Comparison of ENCODE assay signal across 23 cellular contexts in the genomic region with DNA sequence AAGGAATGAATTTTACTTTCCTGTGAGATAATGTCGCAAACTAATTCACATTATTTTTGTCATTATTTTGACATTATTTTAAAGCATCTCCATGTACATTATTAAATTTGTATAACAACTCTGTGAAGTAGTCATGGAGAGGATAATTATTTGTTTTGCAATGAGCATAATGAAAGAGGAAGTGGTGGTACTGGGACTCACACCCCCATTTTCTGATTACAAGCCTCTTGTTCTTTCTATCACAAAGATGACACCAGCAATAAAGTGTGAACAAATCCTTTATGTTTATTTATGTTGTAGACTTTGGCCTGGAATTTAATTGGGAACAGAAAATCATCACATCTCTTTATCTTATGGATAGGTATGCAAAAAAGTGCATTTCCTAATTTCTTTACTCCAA.
"Had no signal": no experiment of that assay in that cellular context is flagged by ENCODE, and none has a peak within 500 bp of the region (broad histone marks: within the 10 kb centered on the region; RNA-seq: fewer than 3 reads in every experiment).

No MANE protein-coding gene starts in this region.

- H3K36me3 ChIP-seq: esophagus muscularis mucosa, gastroesophageal sphincter, heart left ventricle, ovary, sigmoid colon, tibial artery had no signal

- H3K27ac ChIP-seq: esophagus muscularis mucosa, foreskin keratinocyte, gastroesophageal sphincter, heart left ventricle, hepatocyte, ovary, psoas muscle, sigmoid colon, testis, tibial artery had no signal

- H3K4me1 ChIP-seq: esophagus muscularis mucosa, foreskin keratinocyte, gastroesophageal sphincter, heart left ventricle, psoas muscle, sigmoid colon, testis, tibial artery had no signal

- DNase-seq: effector memory CD4-positive, alpha-beta T cell; foreskin keratinocyte; heart left ventricle; kidney; natural killer cell; occipital lobe; ovary; posterior cingulate gyrus; psoas muscle; right cardiac atrium; sigmoid colon; stimulated activated CD4-positive, alpha-beta T cell treated with anti-CD3 and anti-CD28 coated beads, Interleukin-2, amount 100 ng/mL, for 24 hours; stimulated activated CD4-positive, alpha-beta T cell treated with anti-CD3 and anti-CD28 coated beads, Interleukin-4, amount 100 ng/mL, for 4 hours; stimulated activated naive CD8-positive, alpha-beta T cell treated with anti-CD3 and anti-CD28 coated beads, Interleukin-15, Interleukin-2, amounts not matched to agents 100 U/mL and 50 U/mL, for 24 hours; substantia nigra; testis; tibial artery had no signal

- H3K27me3 ChIP-seq: esophagus muscularis mucosa, foreskin keratinocyte, gastroesophageal sphincter, heart left ventricle, hepatocyte, ovary, sigmoid colon, testis, tibial artery had no signal

- ATAC-seq: foreskin keratinocyte; gastroesophageal sphincter; heart left ventricle; left lobe of liver; natural killer cell; psoas muscle; right cardiac atrium; stimulated activated memory B cell treated with anti-CD40 and anti-IgM and Interleukin-4, amounts not matched to agents 10 μg/mL and 1 μg/mL and 100 μg/mL, for 72 hours; stimulated activated naive CD8-positive, alpha-beta T cell treated with anti-CD3 and anti-CD28 coated beads, Interleukin-15, Interleukin-2, amounts not matched to agents 100 U/mL and 50 U/mL, for 24 hours had no signal

- H3K9me3 ChIP-seq: esophagus muscularis mucosa, gastroesophageal sphincter, ovary, psoas muscle, sigmoid colon, testis, tibial artery had no signal

- H3K4me3 ChIP-seq: esophagus muscularis mucosa, gastroesophageal sphincter, heart left ventricle, hepatocyte, lung, ovary, psoas muscle, sigmoid colon, testis, tibial artery had no signal
